In genomic region chr11:33753304-33753703, GRCh38 we compare ENCODE assay signal across 10 cellular contexts. TPM values are rescaled to one million over a fixed set of nuclear protein-coding genes. Genes with fewer than 3 reads are reported as not detected.
DNase-seq lines count a peak whose midpoint lies in the region; ATAC-seq lines count a peak whose summit lies in the region.
"Had no signal": no experiment of that assay in that cellular context is flagged by ENCODE, and none has a peak within 500 bp of the region (broad histone marks: within the 10 kb centered on the region; RNA-seq: fewer than 3 reads in every experiment).

No MANE protein-coding gene starts in this region.

- DNase-seq in hepatic stellate cell (ENCODE audit: low spot score), result peak; percentile 19
- no peak for DNase-seq in C1 segment of cervical spinal cord (lab: John Stamatoyannopoulos, UW)
- no peak for DNase-seq in DMS153 (lab: John Stamatoyannopoulos, UW)
- no peak for DNase-seq in occipital lobe (lab: John Stamatoyannopoulos, UW)
- no peak for DNase-seq in iPS-NIHi7 (ENCODE audit: extremely low spot score)

- ATAC-seq in GM18517 (IDR thresholded peaks at IDR 0.05; ENCODE audit: unreplicated experiment) (peak; percentile 99), GM21786 (IDR thresholded peaks at IDR 0.05; ENCODE audit: unreplicated experiment) (peak; percentile 99), HG03575 (IDR thresholded peaks at IDR 0.05; ENCODE audit: extremely low read depth, insufficient number of reproducible peaks, low FRiP score, unreplicated experiment) (peak; percentile 89)
- ATAC-seq: Panc1 had no signal

RNA-seq across cellular contexts. Expression of gene CD59, which starts 17.1 kb away (rescaled TPM):
- 42.7 TPM for total RNA-seq in occipital lobe

RNA-seq across cellular contexts. Expression of gene FBXO3, which starts 21.0 kb away (rescaled TPM):
- total RNA-seq in occipital lobe, result 93.9 TPM

RNA-seq across cellular contexts. Expression of gene C11orf91, which starts 52.7 kb away (rescaled TPM):
- total RNA-seq in occipital lobe, result not detected
- total RNA-seq: mononuclear cell had no signal
